ENCODE assay signal across 1 cellular context in the genomic region with DNA sequence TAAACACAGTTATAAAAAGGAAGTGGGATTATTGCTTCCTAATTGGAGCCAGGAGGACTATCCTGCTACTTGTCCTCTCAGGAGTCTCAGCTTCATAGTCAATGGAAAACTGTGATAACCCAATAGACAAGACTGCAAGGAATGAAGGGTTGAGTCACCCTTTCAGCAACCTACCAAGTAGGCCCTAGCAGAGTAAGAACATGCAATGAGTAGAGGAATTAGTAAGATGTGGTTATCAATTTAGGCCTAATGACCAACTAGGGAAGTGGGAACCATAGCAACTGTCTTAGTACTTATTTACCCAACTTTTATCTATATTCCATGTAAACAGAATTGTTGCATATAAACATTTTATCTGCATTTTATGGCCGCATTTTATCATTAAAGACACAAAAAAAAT.
TF ChIP-seq lines count a peak whose summit lies in the region.

No MANE protein-coding gene starts in this region.

TF ChIP-seq in GM12878, 131 proteins besides CTCF, POLR2A, EP300 and RAD21 (continued from another document):
- TF ChIP-seq BRCA1 (IDR thresholded peaks at IDR 0.05; ENCODE audit: low read depth, low read length) (no peak), ETV6 (conservative IDR thresholded peaks at IDR 0.05 in 1 of 2, IDR thresholded peaks at IDR 0.05 in 1 of 2; ENCODE audit: borderline replicate concordance in 1 of 2, low read depth in 1 of 2) (no peak), MTA2 (IDR thresholded peaks at IDR 0.05; ENCODE audit: low read depth) (no peak)
- TF ChIP-seq, protein P1, sequence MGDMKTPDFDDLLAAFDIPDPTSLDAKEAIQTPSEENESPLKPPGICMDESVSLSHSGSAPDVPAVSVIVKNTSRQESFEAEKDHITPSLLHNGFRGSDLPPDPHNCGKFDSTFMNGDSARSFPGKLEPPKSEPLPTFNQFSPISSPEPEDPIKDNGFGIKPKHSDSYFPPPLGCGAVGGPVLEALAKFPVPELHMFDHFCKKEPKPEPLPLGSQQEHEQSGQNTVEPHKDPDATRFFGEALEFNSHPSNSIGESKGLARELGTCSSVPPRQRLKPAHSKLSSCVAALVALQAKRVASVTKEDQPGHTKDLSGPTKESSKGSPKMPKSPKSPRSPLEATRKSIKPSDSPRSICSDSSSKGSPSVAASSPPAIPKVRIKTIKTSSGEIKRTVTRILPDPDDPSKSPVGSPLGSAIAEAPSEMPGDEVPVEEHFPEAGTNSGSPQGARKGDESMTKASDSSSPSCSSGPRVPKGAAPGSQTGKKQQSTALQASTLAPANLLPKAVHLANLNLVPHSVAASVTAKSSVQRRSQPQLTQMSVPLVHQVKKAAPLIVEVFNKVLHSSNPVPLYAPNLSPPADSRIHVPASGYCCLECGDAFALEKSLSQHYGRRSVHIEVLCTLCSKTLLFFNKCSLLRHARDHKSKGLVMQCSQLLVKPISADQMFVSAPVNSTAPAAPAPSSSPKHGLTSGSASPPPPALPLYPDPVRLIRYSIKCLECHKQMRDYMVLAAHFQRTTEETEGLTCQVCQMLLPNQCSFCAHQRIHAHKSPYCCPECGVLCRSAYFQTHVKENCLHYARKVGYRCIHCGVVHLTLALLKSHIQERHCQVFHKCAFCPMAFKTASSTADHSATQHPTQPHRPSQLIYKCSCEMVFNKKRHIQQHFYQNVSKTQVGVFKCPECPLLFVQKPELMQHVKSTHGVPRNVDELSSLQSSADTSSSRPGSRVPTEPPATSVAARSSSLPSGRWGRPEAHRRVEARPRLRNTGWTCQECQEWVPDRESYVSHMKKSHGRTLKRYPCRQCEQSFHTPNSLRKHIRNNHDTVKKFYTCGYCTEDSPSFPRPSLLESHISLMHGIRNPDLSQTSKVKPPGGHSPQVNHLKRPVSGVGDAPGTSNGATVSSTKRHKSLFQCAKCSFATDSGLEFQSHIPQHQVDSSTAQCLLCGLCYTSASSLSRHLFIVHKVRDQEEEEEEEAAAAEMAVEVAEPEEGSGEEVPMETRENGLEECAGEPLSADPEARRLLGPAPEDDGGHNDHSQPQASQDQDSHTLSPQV (IDR thresholded peaks at IDR 0.05) = no peak
- TF ChIP-seq, protein P2, sequence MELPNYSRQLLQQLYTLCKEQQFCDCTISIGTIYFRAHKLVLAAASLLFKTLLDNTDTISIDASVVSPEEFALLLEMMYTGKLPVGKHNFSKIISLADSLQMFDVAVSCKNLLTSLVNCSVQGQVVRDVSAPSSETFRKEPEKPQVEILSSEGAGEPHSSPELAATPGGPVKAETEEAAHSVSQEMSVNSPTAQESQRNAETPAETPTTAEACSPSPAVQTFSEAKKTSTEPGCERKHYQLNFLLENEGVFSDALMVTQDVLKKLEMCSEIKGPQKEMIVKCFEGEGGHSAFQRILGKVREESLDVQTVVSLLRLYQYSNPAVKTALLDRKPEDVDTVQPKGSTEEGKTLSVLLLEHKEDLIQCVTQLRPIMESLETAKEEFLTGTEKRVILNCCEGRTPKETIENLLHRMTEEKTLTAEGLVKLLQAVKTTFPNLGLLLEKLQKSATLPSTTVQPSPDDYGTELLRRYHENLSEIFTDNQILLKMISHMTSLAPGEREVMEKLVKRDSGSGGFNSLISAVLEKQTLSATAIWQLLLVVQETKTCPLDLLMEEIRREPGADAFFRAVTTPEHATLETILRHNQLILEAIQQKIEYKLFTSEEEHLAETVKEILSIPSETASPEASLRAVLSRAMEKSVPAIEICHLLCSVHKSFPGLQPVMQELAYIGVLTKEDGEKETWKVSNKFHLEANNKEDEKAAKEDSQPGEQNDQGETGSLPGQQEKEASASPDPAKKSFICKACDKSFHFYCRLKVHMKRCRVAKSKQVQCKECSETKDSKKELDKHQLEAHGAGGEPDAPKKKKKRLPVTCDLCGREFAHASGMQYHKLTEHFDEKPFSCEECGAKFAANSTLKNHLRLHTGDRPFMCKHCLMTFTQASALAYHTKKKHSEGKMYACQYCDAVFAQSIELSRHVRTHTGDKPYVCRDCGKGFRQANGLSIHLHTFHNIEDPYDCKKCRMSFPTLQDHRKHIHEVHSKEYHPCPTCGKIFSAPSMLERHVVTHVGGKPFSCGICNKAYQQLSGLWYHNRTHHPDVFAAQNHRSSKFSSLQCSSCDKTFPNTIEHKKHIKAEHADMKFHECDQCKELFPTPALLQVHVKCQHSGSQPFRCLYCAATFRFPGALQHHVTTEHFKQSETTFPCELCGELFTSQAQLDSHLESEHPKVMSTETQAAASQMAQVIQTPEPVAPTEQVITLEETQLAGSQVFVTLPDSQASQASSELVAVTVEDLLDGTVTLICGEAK (IDR thresholded peaks at IDR 0.05; ENCODE audit: borderline replicate concordance) = no peak
TF ChIP-seq in GM12878: peak in this region for 0.
